Comparison of ENCODE assay signal across 6 cellular contexts in genomic region chr19:55117063-55117635, GRCh38. TPM values are rescaled to one million over a fixed set of nuclear protein-coding genes. Genes with fewer than 3 reads are reported as not detected.
DNase-seq lines count a peak whose midpoint lies in the region; TF ChIP-seq lines count a peak whose summit lies in the region.

No MANE protein-coding gene starts in this region.

- H3K9ac ChIP-seq in mesendoderm (ENCODE audit: low read length), result peak overlapping the region; percentile 95

- H3K4me1 ChIP-seq in mesendoderm (ENCODE audit: control insufficient read depth, low read depth, low read length), result peaks cover 8% of the 10 kb centered on the region

- H3K18ac ChIP-seq in mesendoderm (ENCODE audit: low read length), result peak overlapping the region; percentile 55

- H3K4me3 ChIP-seq in AG04449 (ENCODE audit: low read depth, low read length) (peak overlapping the region; percentile 84), H7 (ENCODE audit: insufficient read depth, low read depth, low read length) (peak overlapping the region; percentile 79), mesendoderm (ENCODE audit: low read length) (peak overlapping the region; percentile 91)

- DNase-seq in AG04449 (ENCODE audit: low read depth, low spot score) (no peak), H7 (no peak), mesendoderm (no peak), GM13976 (ENCODE audit: low spot score) (no peak), SK-N-DZ (ENCODE audit: low spot score) (no peak)
- DNase-seq in activated T-helper 2 cell treated with anti-CD3 and anti-CD28 coated beads, Interferon-gamma antibody, Interleukin-2, Interleukin-4, amounts not matched to agents 10 μg/mL and 5 μg/mL and 100 μg/mL, durations not matched to agents 14 hours and 24 hours and 36 hours (ENCODE audit: low spot score), result no peak

- no peak overlapping the region for H2BK5ac ChIP-seq in mesendoderm (ENCODE audit: low read length)

- H3K27ac Mint-ChIP-seq in activated T-helper 2 cell treated with anti-CD3 and anti-CD28 coated beads, Interferon-gamma antibody, Interleukin-2, Interleukin-4, amounts not matched to agents 10 μg/mL and 5 μg/mL and 100 μg/mL, durations not matched to agents 14 hours and 24 hours and 36 hours, result peak overlapping the region; percentile 93

- peak overlapping the region; percentile 100 for H3K4me3 Mint-ChIP-seq in activated T-helper 2 cell treated with anti-CD3 and anti-CD28 coated beads, Interferon-gamma antibody, Interleukin-2, Interleukin-4, amounts not matched to agents 10 μg/mL and 5 μg/mL and 100 μg/mL, durations not matched to agents 14 hours and 24 hours and 36 hours (ENCODE audit: low read depth)

- in situ Hi-C loops in GM13976 (cut with MboI; ENCODE audit: low sequenced_read_pairs, unreplicated experiment), result no loop called here

- CTCF ChIA-PET in AG04449 (lab: Yijun Ruan, JAX), result interaction anchor here (1.4 to 2.0 kb wide), 2 partner anchors 23 to 29 kb away, joined by 9 to 10 read pairs; no protein-coding TSS in a partner anchor

- TF ChIP-seq CTCF in AG04449 (IDR thresholded peaks at IDR 0.05; ENCODE audit: insufficient read depth, low read length, missing control alignments) (no peak), GM13976 (IDR thresholded peaks at IDR 0.05; ENCODE audit: borderline replicate concordance, control extremely low read depth, extremely low read depth, insufficient read depth, missing control alignments) (no peak)

- H4K5ac ChIP-seq in mesendoderm (ENCODE audit: low read length), result no peak overlapping the region

- intact Hi-C loops in activated T-helper 2 cell treated with anti-CD3 and anti-CD28 coated beads, Interferon-gamma antibody, Interleukin-2, Interleukin-4, amounts not matched to agents 10 μg/mL and 5 μg/mL and 100 μg/mL, durations not matched to agents 14 hours and 24 hours and 36 hours (cut with micrococcal nuclease), result loop anchor here (2.0 to 10.0 kb wide), 3 partner anchors 36 to 508 kb away; partner anchors contain the start of genes PPP6R1 and ZNF784

- peak overlapping the region; percentile 83 for H4K8ac ChIP-seq in mesendoderm (ENCODE audit: low read depth, low read length)

- H3K27me3 ChIP-seq in H7 (ENCODE audit: control insufficient read depth, insufficient read depth, low read length), result no peaks in the 10 kb centered on the region; the same call in 1 of the 2 replicates
- H3K27me3 ChIP-seq in mesendoderm (ENCODE audit: insufficient read depth, low read length, poor library complexity), result no peaks in the 10 kb centered on the region

- H3K4me1 Mint-ChIP-seq in activated T-helper 2 cell treated with anti-CD3 and anti-CD28 coated beads, Interferon-gamma antibody, Interleukin-2, Interleukin-4, amounts not matched to agents 10 μg/mL and 5 μg/mL and 100 μg/mL, durations not matched to agents 14 hours and 24 hours and 36 hours (ENCODE audit: low read depth), result peaks cover 29% of the 10 kb centered on the region

- peak overlapping the region; percentile 96 for H3K56ac ChIP-seq in mesendoderm (ENCODE audit: low read length)

- H2BK15ac ChIP-seq in mesendoderm (replicated peaks; ENCODE audit: low read depth), result no peak overlapping the region

- POLR2A ChIA-PET in AG04449 (lab: Yijun Ruan, JAX), result interaction anchor here (1.0 to 1.7 kb wide), 4 partner anchors 11 to 387 kb away, joined by 3 to 7 read pairs (median 6); partner anchors contain the start of gene UBE2S

- no CpG with 5 or more reads among the region's 88 CpGs for WGBS in mesendoderm (ENCODE audit: extremely low coverage, insufficient coverage, low lambda C conversion rate)

- H3K27ac ChIP-seq in mesendoderm (ENCODE audit: low read depth, low read length), result no peak overlapping the region

- peak overlapping the region; percentile 93 for H3K4me2 ChIP-seq in mesendoderm (ENCODE audit: low read length)

- H3K36me3 ChIP-seq in H7 (replicated peaks; ENCODE audit: control insufficient read depth, insufficient read depth, low read length) (no peaks in the 10 kb centered on the region), mesendoderm (ENCODE audit: control insufficient read depth, insufficient read depth, low read length) (no peaks in the 10 kb centered on the region)

- H3K79me2 ChIP-seq in mesendoderm (ENCODE audit: control insufficient read depth, insufficient read depth, low read length), result peaks cover 40% of the 10 kb centered on the region

- no peak overlapping the region for H2BK120ac ChIP-seq in mesendoderm (ENCODE audit: low read depth, low read length)

- peaks cover 2% of the 10 kb centered on the region for H3K27me3 Mint-ChIP-seq in activated T-helper 2 cell treated with anti-CD3 and anti-CD28 coated beads, Interferon-gamma antibody, Interleukin-2, Interleukin-4, amounts not matched to agents 10 μg/mL and 5 μg/mL and 100 μg/mL, durations not matched to agents 14 hours and 24 hours and 36 hours (ENCODE audit: low read depth)

- H2AK5ac ChIP-seq in mesendoderm (ENCODE audit: low read length), result peak overlapping the region; percentile 78

- peak overlapping the region; percentile 94 for H3K23ac ChIP-seq in mesendoderm (ENCODE audit: low read length)

- peak overlapping the region; percentile 56 for H3K4ac ChIP-seq in mesendoderm (ENCODE audit: low read depth, low read length)

- peaks cover 33% of the 10 kb centered on the region for H3K79me1 ChIP-seq in mesendoderm (ENCODE audit: low read length)

- H3K9me3 Mint-ChIP-seq in activated T-helper 2 cell treated with anti-CD3 and anti-CD28 coated beads, Interferon-gamma antibody, Interleukin-2, Interleukin-4, amounts not matched to agents 10 μg/mL and 5 μg/mL and 100 μg/mL, durations not matched to agents 14 hours and 24 hours and 36 hours, result no peaks in the 10 kb centered on the region

- H3K36me3 Mint-ChIP-seq in activated T-helper 2 cell treated with anti-CD3 and anti-CD28 coated beads, Interferon-gamma antibody, Interleukin-2, Interleukin-4, amounts not matched to agents 10 μg/mL and 5 μg/mL and 100 μg/mL, durations not matched to agents 14 hours and 24 hours and 36 hours (ENCODE audit: low read depth), result peaks cover 17% of the 10 kb centered on the region

RNA-seq across cellular contexts. Expression of gene PPP1R12C, which starts 0.3 kb away (rescaled TPM):
- 57.5 and 66.4 TPM in 2 replicates for total RNA-seq in H7 (2014; rRNA removed; shearing (Covaris generic))
- 104 and 108 TPM in 2 replicates for total RNA-seq in activated T-helper 2 cell treated with anti-CD3 and anti-CD28 coated beads, Interferon-gamma antibody, Interleukin-2, Interleukin-4, amounts not matched to agents 10 μg/mL and 5 μg/mL and 100 μg/mL, durations not matched to agents 14 hours and 24 hours and 36 hours
- polyA plus RNA-seq in mesendoderm (2013, experiment 1 of 2), result 42.5 TPM
- polyA plus RNA-seq in mesendoderm (2013, experiment 2 of 2), result 43.2 TPM
- 19.4 and 22.7 TPM in 2 replicates for polyA plus RNA-seq in SK-N-DZ (2014; cell fraction: cytosol; rRNA removed)
- polyA plus RNA-seq in SK-N-DZ (2014; cell fraction: nucleus; rRNA removed), result 314 and 319 TPM in 2 replicates

RNA-seq across cellular contexts. Expression of gene TNNT1, which starts 31.9 kb away (rescaled TPM):
- total RNA-seq in H7 (2014; rRNA removed; shearing (Covaris generic)), result 33.8 and 44.8 TPM in 2 replicates
- 0.27 and 1.3 TPM in 2 replicates for total RNA-seq in activated T-helper 2 cell treated with anti-CD3 and anti-CD28 coated beads, Interferon-gamma antibody, Interleukin-2, Interleukin-4, amounts not matched to agents 10 μg/mL and 5 μg/mL and 100 μg/mL, durations not matched to agents 14 hours and 24 hours and 36 hours
- polyA plus RNA-seq in mesendoderm (2013, experiment 1 of 2), result 35.9 TPM
- 40.3 TPM for polyA plus RNA-seq in mesendoderm (2013, experiment 2 of 2)
- polyA plus RNA-seq in SK-N-DZ (2014; cell fraction: cytosol; rRNA removed), result 5.9 and 9.2 TPM in 2 replicates
- polyA plus RNA-seq in SK-N-DZ (2014; cell fraction: nucleus; rRNA removed), result 3.5 and 8.7 TPM in 2 replicates

RNA-seq across cellular contexts. Expression of gene TNNI3, which starts 40.4 kb away (rescaled TPM):
- total RNA-seq in H7 (2014; rRNA removed; shearing (Covaris generic)), result 6.5 and 11.6 TPM in 2 replicates
- total RNA-seq in activated T-helper 2 cell treated with anti-CD3 and anti-CD28 coated beads, Interferon-gamma antibody, Interleukin-2, Interleukin-4, amounts not matched to agents 10 μg/mL and 5 μg/mL and 100 μg/mL, durations not matched to agents 14 hours and 24 hours and 36 hours, result not detected in 2 replicates
- 4.3 TPM for polyA plus RNA-seq in mesendoderm (2013, experiment 1 of 2)
- polyA plus RNA-seq in mesendoderm (2013, experiment 2 of 2), result 4.0 TPM
- 0.74 TPM in 1 of 2 replicates, not detected in the other for polyA plus RNA-seq in SK-N-DZ (2014; cell fraction: cytosol; rRNA removed)
- 2.1 TPM in 1 of 2 replicates, not detected in the other for polyA plus RNA-seq in SK-N-DZ (2014; cell fraction: nucleus; rRNA removed)

RNA-seq across cellular contexts. Expression of gene EPS8L1, which starts 41.5 kb away (rescaled TPM):
- total RNA-seq in H7 (2014; rRNA removed; shearing (Covaris generic)), result 20.0 and 22.9 TPM in 2 replicates
- total RNA-seq in activated T-helper 2 cell treated with anti-CD3 and anti-CD28 coated beads, Interferon-gamma antibody, Interleukin-2, Interleukin-4, amounts not matched to agents 10 μg/mL and 5 μg/mL and 100 μg/mL, durations not matched to agents 14 hours and 24 hours and 36 hours, result 4.9 and 6.6 TPM in 2 replicates
- polyA plus RNA-seq in mesendoderm (2013, experiment 1 of 2), result 13.8 TPM
- polyA plus RNA-seq in mesendoderm (2013, experiment 2 of 2), result 11.6 TPM
- 0.18 and 0.42 TPM in 2 replicates for polyA plus RNA-seq in SK-N-DZ (2014; cell fraction: cytosol; rRNA removed)
- polyA plus RNA-seq in SK-N-DZ (2014; cell fraction: nucleus; rRNA removed), result 1.8 and 3.5 TPM in 2 replicates

RNA-seq across cellular contexts. Expression of gene DNAAF3, which starts 49.3 kb away (rescaled TPM):
- 0.15 and 2.2 TPM in 2 replicates for total RNA-seq in H7 (2014; rRNA removed; shearing (Covaris generic))
- 0.23 and 0.27 TPM in 2 replicates for total RNA-seq in activated T-helper 2 cell treated with anti-CD3 and anti-CD28 coated beads, Interferon-gamma antibody, Interleukin-2, Interleukin-4, amounts not matched to agents 10 μg/mL and 5 μg/mL and 100 μg/mL, durations not matched to agents 14 hours and 24 hours and 36 hours
- polyA plus RNA-seq in mesendoderm (2013, experiment 1 of 2), result 1.4 TPM
- polyA plus RNA-seq in mesendoderm (2013, experiment 2 of 2), result 1.1 TPM
- 1.0 and 2.6 TPM in 2 replicates for polyA plus RNA-seq in SK-N-DZ (2014; cell fraction: cytosol; rRNA removed)
- 0.83 and 1.4 TPM in 2 replicates for polyA plus RNA-seq in SK-N-DZ (2014; cell fraction: nucleus; rRNA removed)

Comparison
In these comparisons a context has a peak if more than half of its experiments do, and no peak if none do; other contexts are left out.
1. RNA of gene TNNT1, which starts 31.9 kb away (total RNA-seq): 33.8 to 44.8 TPM in H7; 0.27 to 1.3 TPM in activated T-helper 2 cell treated with anti-CD3 and anti-CD28 coated beads, Interferon-gamma antibody, Interleukin-2, Interleukin-4, amounts not matched to agents 10 μg/mL and 5 μg/mL and 100 μg/mL, durations not matched to agents 14 hours and 24 hours and 36 hours; every median in the first group is over 10 times any median in the second.
2. Peak in every context shown above with its lines, with median percentiles within 50 percentile points of each other: H3K4me3 ChIP-seq.